32 cellular contexts compared by ENCODE assay signal in genomic region chr2:26716340-26716739, GRCh38. TPM values are rescaled to one million over a fixed set of nuclear protein-coding genes. Genes with fewer than 3 reads are reported as not detected.
"Had no signal": no experiment of that assay in that cellular context is flagged by ENCODE, and none has a peak within 500 bp of the region (broad histone marks: within the 10 kb centered on the region; RNA-seq: fewer than 3 reads in every experiment).

No MANE protein-coding gene starts in this region.

- H3K27ac ChIP-seq: ascending aorta, breast epithelium, cardiac muscle cell, colonic mucosa had no signal

- H3K27me3 Mint-ChIP-seq: activated CD4-positive, alpha-beta T cell treated with anti-CD3 and anti-CD28 coated beads, Interleukin-2, amount 10 ng/mL, durations not matched to agents 7 days and 5 days; activated naive CD4-positive, alpha-beta T cell treated with anti-CD3 and anti-CD28 coated beads, Interleukin-2, amount 50 U/mL, for 24 hours; activated naive CD8-positive, alpha-beta T cell treated with anti-CD3 and anti-CD28 coated beads for 36 hours; activated naive CD8-positive, alpha-beta T cell treated with anti-CD3 and anti-CD28 coated beads, Interleukin-2, amount 50 U/mL, for 24 hours; activated T-cell treated with anti-CD3 and anti-CD28 coated beads, Interleukin-2, amount 50 U/mL, for 24 hours; brain had no signal

- H3K36me3 Mint-ChIP-seq: activated naive CD4-positive, alpha-beta T cell treated with anti-CD3 and anti-CD28 coated beads, Interleukin-2, amount 50 U/mL, for 24 hours; activated naive CD8-positive, alpha-beta T cell treated with anti-CD3 and anti-CD28 coated beads for 36 hours had no signal

- DNase-seq: activated CD4-positive, alpha-beta memory T cell treated with anti-CD3 and anti-CD28 coated beads, Interleukin-2, amount 10 ng/mL, durations not matched to agents 7 days and 5 days; activated CD4-positive, alpha-beta T cell treated with anti-CD3 and anti-CD28 coated beads for 4 hours; activated CD4-positive, alpha-beta T cell treated with anti-CD3 and anti-CD28 coated beads, Interleukin-2, amount 10 ng/mL, durations not matched to agents 7 days and 5 days; activated CD4-positive, alpha-beta T cell treated with anti-CD3 and anti-CD28 coated beads, Interleukin-2, amount 50 U/mL, for 4 hours; activated CD4-positive, CD25-positive, alpha-beta regulatory T cell; activated CD4-positive, CD25-positive, alpha-beta regulatory T cell treated with anti-CD3 and anti-CD28 coated beads, Interleukin-2, amount 50 U/mL, for 72 hours; activated CD8-positive, alpha-beta memory T cell treated with anti-CD3 and anti-CD28 coated beads, Interleukin-2, amount 50 U/mL, for 48 hours; activated effector memory CD4-positive, alpha-beta T cell treated with anti-CD3 and anti-CD28 coated beads, Interleukin-2, amount 50 U/mL, for 16 hours; activated naive CD4-positive, alpha-beta T cell treated with anti-CD3 and anti-CD28 coated beads for 36 hours; activated naive CD8-positive, alpha-beta T cell treated with anti-CD3 and anti-CD28 coated beads for 36 hours; activated naive CD8-positive, alpha-beta T cell treated with anti-CD3 and anti-CD28 coated beads, Interleukin-2, amount 50 U/mL, for 24 hours; activated T-cell treated with anti-CD3 and anti-CD28 coated beads for 4 hours; activated T-cell treated with anti-CD3 and anti-CD28 coated beads, Interleukin-2, amount 50 U/mL, for 24 hours; central memory CD4-positive, alpha-beta T cell; cerebellar nuclear complex; colonic mucosa; effector CD8-positive, alpha-beta T cell; foreskin fibroblast; head of caudate nucleus; T-helper 2 cell had no signal

- H3K27ac Mint-ChIP-seq: activated CD4-positive, alpha-beta memory T cell treated with anti-CD3 and anti-CD28 coated beads, Interleukin-2, amount 10 ng/mL, durations not matched to agents 7 days and 5 days; activated CD4-positive, alpha-beta T cell treated with anti-CD3 and anti-CD28 coated beads, Interleukin-2, amount 10 ng/mL, durations not matched to agents 7 days and 5 days; activated naive CD4-positive, alpha-beta T cell treated with anti-CD3 and anti-CD28 coated beads for 36 hours; activated naive CD4-positive, alpha-beta T cell treated with anti-CD3 and anti-CD28 coated beads, Interleukin-2, amount 50 U/mL, for 24 hours; activated naive CD8-positive, alpha-beta T cell treated with anti-CD3 and anti-CD28 coated beads for 36 hours; activated naive CD8-positive, alpha-beta T cell treated with anti-CD3 and anti-CD28 coated beads, Interleukin-2, amount 50 U/mL, for 24 hours; activated T-cell treated with anti-CD3 and anti-CD28 coated beads, Interleukin-2, amount 50 U/mL, for 24 hours; activated T-helper 1 cell treated with anti-CD3 and anti-CD28 coated beads, Interleukin-12 subunit alpha, Interleukin-12 subunit beta, Interleukin-2, Interleukin-4 antibody, amounts not matched to agents 30 ng/mL and 10 ng/mL and 1 ng/mL, durations not matched to agents 14 hours and 24 hours and 36 hours; activated T-helper 2 cell treated with anti-CD3 and anti-CD28 coated beads, Interferon-gamma antibody, Interleukin-2, Interleukin-4, amounts not matched to agents 10 μg/mL and 5 μg/mL and 100 μg/mL, durations not matched to agents 14 hours and 24 hours and 36 hours had no signal

- H3K9me3 ChIP-seq: ascending aorta, breast epithelium, colonic mucosa had no signal

- H3K4me3 ChIP-seq: ascending aorta, breast epithelium, cardiac muscle cell, colonic mucosa had no signal

- H3K27me3 ChIP-seq: ascending aorta, breast epithelium, cardiac muscle cell, colonic mucosa had no signal

- H3K4me3 Mint-ChIP-seq: activated CD4-positive, alpha-beta memory T cell treated with anti-CD3 and anti-CD28 coated beads, Interleukin-2, amount 10 ng/mL, durations not matched to agents 7 days and 5 days; activated CD4-positive, alpha-beta T cell treated with anti-CD3 and anti-CD28 coated beads, Interleukin-2, amount 10 ng/mL, durations not matched to agents 7 days and 5 days; activated naive CD4-positive, alpha-beta T cell treated with anti-CD3 and anti-CD28 coated beads for 36 hours; activated naive CD4-positive, alpha-beta T cell treated with anti-CD3 and anti-CD28 coated beads, Interleukin-2, amount 50 U/mL, for 24 hours; activated naive CD8-positive, alpha-beta T cell treated with anti-CD3 and anti-CD28 coated beads for 36 hours; activated naive CD8-positive, alpha-beta T cell treated with anti-CD3 and anti-CD28 coated beads, Interleukin-2, amount 50 U/mL, for 24 hours; activated T-cell treated with anti-CD3 and anti-CD28 coated beads, Interleukin-2, amount 50 U/mL, for 24 hours; activated T-helper 1 cell treated with anti-CD3 and anti-CD28 coated beads, Interleukin-12 subunit alpha, Interleukin-12 subunit beta, Interleukin-2, Interleukin-4 antibody, amounts not matched to agents 30 ng/mL and 10 ng/mL and 1 ng/mL, durations not matched to agents 14 hours and 24 hours and 36 hours; brain had no signal

- H3K36me3 ChIP-seq: ascending aorta, breast epithelium, cardiac muscle cell, colonic mucosa had no signal

- H3K4me1 Mint-ChIP-seq: activated CD4-positive, alpha-beta memory T cell treated with anti-CD3 and anti-CD28 coated beads, Interleukin-2, amount 10 ng/mL, durations not matched to agents 7 days and 5 days; activated CD4-positive, alpha-beta T cell treated with anti-CD3 and anti-CD28 coated beads, Interleukin-2, amount 10 ng/mL, durations not matched to agents 7 days and 5 days; activated naive CD4-positive, alpha-beta T cell treated with anti-CD3 and anti-CD28 coated beads, Interleukin-2, amount 50 U/mL, for 24 hours; activated naive CD8-positive, alpha-beta T cell treated with anti-CD3 and anti-CD28 coated beads for 36 hours; activated naive CD8-positive, alpha-beta T cell treated with anti-CD3 and anti-CD28 coated beads, Interleukin-2, amount 50 U/mL, for 24 hours had no signal

- ATAC-seq: activated naive CD8-positive, alpha-beta T cell treated with anti-CD3 and anti-CD28 coated beads, Interleukin-2, amount 50 U/mL, for 24 hours; esophagus mucosa had no signal

- FAIRE-seq: endometrium, frontal cortex had no signal

- H3K9me3 Mint-ChIP-seq: activated CD4-positive, alpha-beta memory T cell treated with anti-CD3 and anti-CD28 coated beads, Interleukin-2, amount 10 ng/mL, durations not matched to agents 7 days and 5 days; activated CD4-positive, alpha-beta T cell treated with anti-CD3 and anti-CD28 coated beads, Interleukin-2, amount 10 ng/mL, durations not matched to agents 7 days and 5 days; activated naive CD4-positive, alpha-beta T cell treated with anti-CD3 and anti-CD28 coated beads for 36 hours; activated naive CD4-positive, alpha-beta T cell treated with anti-CD3 and anti-CD28 coated beads, Interleukin-2, amount 50 U/mL, for 24 hours; activated naive CD8-positive, alpha-beta T cell treated with anti-CD3 and anti-CD28 coated beads for 36 hours; activated naive CD8-positive, alpha-beta T cell treated with anti-CD3 and anti-CD28 coated beads, Interleukin-2, amount 50 U/mL, for 24 hours; activated T-cell treated with anti-CD3 and anti-CD28 coated beads, Interleukin-2, amount 50 U/mL, for 24 hours; activated T-helper 1 cell treated with anti-CD3 and anti-CD28 coated beads, Interleukin-12 subunit alpha, Interleukin-12 subunit beta, Interleukin-2, Interleukin-4 antibody, amounts not matched to agents 30 ng/mL and 10 ng/mL and 1 ng/mL, durations not matched to agents 14 hours and 24 hours and 36 hours; activated T-helper 2 cell treated with anti-CD3 and anti-CD28 coated beads, Interferon-gamma antibody, Interleukin-2, Interleukin-4, amounts not matched to agents 10 μg/mL and 5 μg/mL and 100 μg/mL, durations not matched to agents 14 hours and 24 hours and 36 hours had no signal

RNA-seq across cellular contexts. Expression of gene KCNK3, which starts 23.8 kb away (rescaled TPM):
- total RNA-seq: activated CD4-positive, alpha-beta memory T cell treated with anti-CD3 and anti-CD28 coated beads, Interleukin-2, amount 10 ng/mL, durations not matched to agents 7 days and 5 days; activated CD4-positive, alpha-beta T cell treated with anti-CD3 and anti-CD28 coated beads, Interleukin-2, amount 10 ng/mL, durations not matched to agents 7 days and 5 days; activated naive CD4-positive, alpha-beta T cell treated with anti-CD3 and anti-CD28 coated beads for 36 hours; activated naive CD8-positive, alpha-beta T cell treated with anti-CD3 and anti-CD28 coated beads for 36 hours; activated T-helper 1 cell treated with anti-CD3 and anti-CD28 coated beads, Interleukin-12 subunit alpha, Interleukin-12 subunit beta, Interleukin-2, Interleukin-4 antibody, amounts not matched to agents 30 ng/mL and 10 ng/mL and 1 ng/mL, durations not matched to agents 14 hours and 24 hours and 36 hours; activated T-helper 2 cell treated with anti-CD3 and anti-CD28 coated beads, Interferon-gamma antibody, Interleukin-2, Interleukin-4, amounts not matched to agents 10 μg/mL and 5 μg/mL and 100 μg/mL, durations not matched to agents 14 hours and 24 hours and 36 hours; dermis microvascular lymphatic vessel endothelial cell; T-helper 1 cell treated with Interleukin-12 subunit alpha and Interleukin-12 subunit beta and Interleukin-4 antibody, amounts not matched to agents 30 ng/mL and 1 ng/mL, for 36 hours had no signal
